1 cellular context compared by ENCODE assay signal in genomic region chr20:62299666-62300236, GRCh38.
TF ChIP-seq lines count a peak whose summit lies in the region.

No MANE protein-coding gene starts in this region.

TF ChIP-seq in HepG2, 621 proteins besides CTCF, POLR2A, EP300 and RAD21:
- TF ChIP-seq ZC3H13 (CRISPR knock-in tag; IDR thresholded peaks at IDR 0.05) (peak; percentile 65; the same call in 1 of the 2 replicates), CCDC6 (CRISPR knock-in tag; IDR thresholded peaks at IDR 0.05) (no peak)
